Comparison of ENCODE assay signal across 1 cellular context in genomic region chr16:85695196-85696128, GRCh38.
TF ChIP-seq lines count a peak whose summit lies in the region.

No MANE protein-coding gene starts in this region.

TF ChIP-seq in K562, 482 proteins besides CTCF, POLR2A, EP300 and RAD21 (continued from another document):
- TF ChIP-seq RAD51 (IDR thresholded peaks at IDR 0.05; ENCODE audit: borderline replicate concordance, low read depth) (peak; percentile 61; the same call in 1 of the 2 replicates), USF1 (CRISPR knock-in tag; IDR thresholded peaks at IDR 0.05) (peak; percentile 49), TFE3 (CRISPR knock-in tag; IDR thresholded peaks at IDR 0.05) (0 out of 2 replicates have a peak, but pooled peaks have one; percentile 2)
